Comparison of ENCODE assay signal across 11 cellular contexts in genomic region chr10:1054684-1055083, GRCh38. TPM values are rescaled to one million over a fixed set of nuclear protein-coding genes. Genes with fewer than 3 reads are reported as not detected.
DNase-seq lines count a peak whose midpoint lies in the region; FAIRE-seq and TF ChIP-seq lines count a peak whose summit lies in the region.
"Had no signal": no experiment of that assay in that cellular context is flagged by ENCODE, and none has a peak within 500 bp of the region (broad histone marks: within the 10 kb centered on the region; RNA-seq: fewer than 3 reads in every experiment).

No MANE protein-coding gene starts in this region.

- H3K4me3 ChIP-seq in GM23248 (peak overlapping the region; percentile 83), OCI-LY7 (ENCODE audit: low read depth, low read length, poor library complexity, severe bottlenecking) (peak overlapping the region; percentile 80), epithelial cell of esophagus (ENCODE audit: low read length) (peak overlapping the region; percentile 17), rectal smooth muscle tissue (ENCODE audit: low read length) (peak overlapping the region; percentile 2), Peyer's patch (peak overlapping the region in 2 of 4 donors; percentile 86 to 100)

- H4K20me1 ChIP-seq in GM23248 (ENCODE audit: insufficient read depth), result peaks cover 5% of the 10 kb centered on the region
- H4K20me1 ChIP-seq in OCI-LY7 (ENCODE audit: insufficient read depth, low read length), result peaks cover 42% of the 10 kb centered on the region

- H3K4me1 ChIP-seq in GM23248 (ENCODE audit: insufficient read depth), result peaks cover 41% of the 10 kb centered on the region
- H3K4me1 ChIP-seq in OCI-LY7 (ENCODE audit: insufficient read depth, low read length, poor library complexity, severe bottlenecking), result peaks cover 47% of the 10 kb centered on the region
- H3K4me1 ChIP-seq in rectal smooth muscle tissue (ENCODE audit: control insufficient read depth, insufficient read depth, low read length), result peaks cover 22% of the 10 kb centered on the region
- H3K4me1 ChIP-seq in Peyer's patch, result peaks cover 0 to 33% (median 8%) of the 10 kb centered on the region in 4 donors

- TF ChIP-seq POLR2A in Peyer's patch (IDR thresholded peaks at IDR 0.05), result no peak
- TF ChIP-seq POLR2A in H54 (IDR thresholded peaks at IDR 0.05; ENCODE audit: low read depth, low read length), result no peak
- no peak for TF ChIP-seq POLR2A in GM12892 (IDR thresholded peaks at IDR 0.05; ENCODE audit: low read depth, low read length)

- 18% methylated on average over 6 of the region's 6 CpGs for WGBS in GM23248 (ENCODE audit: low coverage in 1 of 2, low lambda C conversion rate in 2 of 2, missing lambda C conversion rate in 2 of 2), 2 experiments

- H3K79me2 ChIP-seq in GM23248 (ENCODE audit: insufficient read depth) (peaks cover 94% of the 10 kb centered on the region), OCI-LY7 (ENCODE audit: insufficient read depth, low read depth, low read length) (peaks cover 93% of the 10 kb centered on the region)

- in situ Hi-C loops in GM23248 (cut with MboI), result no loop called here

- intact Hi-C loops in OCI-LY7 (cut with micrococcal nuclease; ENCODE audit: unreplicated experiment), result no loop called here

- FAIRE-seq in H54 (lab: Jason Lieb, UNC), result no peak
- no peak for FAIRE-seq in GM12892 (lab: Jason Lieb, UNC)
- FAIRE-seq: GM19239 had no signal

- CTCF ChIA-PET in OCI-LY7 (lab: Charles Lee; ENCODE audit: unreplicated experiment), result no interaction called here

- BruUV-seq in OCI-LY7 (replicated peaks; lab: Mats Ljungman, UMichigan), result no TSS peak

- H2AFZ ChIP-seq in GM23248 (no peak overlapping the region), OCI-LY7 (ENCODE audit: low read length) (no peak overlapping the region)

- H3F3A ChIP-seq in GM23248 (ENCODE audit: insufficient read depth), result peaks cover 19% of the 10 kb centered on the region

- H3K9me2 ChIP-seq in GM23248 (ENCODE audit: insufficient read depth) (no peaks in the 10 kb centered on the region), OCI-LY7 (ENCODE audit: insufficient read depth, low read length) (no peaks in the 10 kb centered on the region)

- H3K4me2 ChIP-seq in GM23248 (ENCODE audit: unreplicated experiment), result peak overlapping the region; percentile 93
- peak overlapping the region; percentile 86 for H3K4me2 ChIP-seq in OCI-LY7 (ENCODE audit: low read length)

- no peaks in the 10 kb centered on the region for H3K9me3 ChIP-seq in GM23248 (ENCODE audit: low read depth)
- H3K9me3 ChIP-seq in OCI-LY7 (ENCODE audit: low read length), result no peaks in the 10 kb centered on the region
- H3K9me3 ChIP-seq in Peyer's patch, result no peaks in the 10 kb centered on the region

- H3K36me3 ChIP-seq in GM23248 (ENCODE audit: low read depth), result 0 out of 2 replicates have a peak, but pooled peaks cover 9% of the 10 kb centered on the region
- peaks cover 57% of the 10 kb centered on the region for H3K36me3 ChIP-seq in OCI-LY7 (ENCODE audit: insufficient read depth, low read length)
- H3K36me3 ChIP-seq in rectal smooth muscle tissue (ENCODE audit: control insufficient read depth, insufficient read depth, low read length), result peaks cover 5% of the 10 kb centered on the region
- peaks cover 0 to 24% (median 0%) of the 10 kb centered on the region in 3 donors for H3K36me3 ChIP-seq in Peyer's patch

- POLR2A ChIA-PET in OCI-LY7 (lab: Charles Lee), result interaction anchor here (2.5 kb wide), 1 partner anchor 11 kb away, joined by 12 read pairs; no protein-coding TSS in a partner anchor

- TF ChIP-seq CTCF in OCI-LY7 (conservative IDR thresholded peaks at IDR 0.05; ENCODE audit: low read length) (no peak), epithelial cell of esophagus (IDR thresholded peaks at IDR 0.05; ENCODE audit: insufficient read depth, low read depth, low read length, missing control alignments) (no peak), Peyer's patch (IDR thresholded peaks at IDR 0.05) (no peak)

- DNase-seq in GM23248 (peak; percentile 61), OCI-LY7 (ENCODE audit: low spot score) (no peak), epithelial cell of esophagus (ENCODE audit: low read depth) (peak; percentile 96), Peyer's patch (no peak), H54 (ENCODE audit: insufficient read length, low spot score) (no peak), GM12892 (ENCODE audit: insufficient read length) (no peak)
- DNase-seq: caudate nucleus, nucleus accumbens had no signal

- H3K9ac ChIP-seq in GM23248 (peak overlapping the region; percentile 96), rectal smooth muscle tissue (ENCODE audit: low read length) (no peak overlapping the region)

- H3K27me3 ChIP-seq in GM23248 (replicated peaks; ENCODE audit: insufficient read depth) (no peaks in the 10 kb centered on the region), rectal smooth muscle tissue (ENCODE audit: control insufficient read depth, insufficient read depth, low read length) (no peaks in the 10 kb centered on the region), Peyer's patch (no peaks in the 10 kb centered on the region)

- peak overlapping the region; percentile 97 for H3K27ac ChIP-seq in GM23248
- H3K27ac ChIP-seq in OCI-LY7 (ENCODE audit: low read depth, low read length, poor library complexity, severe bottlenecking), result no peak overlapping the region
- H3K27ac ChIP-seq in rectal smooth muscle tissue (ENCODE audit: low read depth, low read length), result no peak overlapping the region
- H3K27ac ChIP-seq in Peyer's patch, result no peak overlapping the region

RNA-seq across cellular contexts. Expression of gene WDR37, which starts 1.5 kb away (rescaled TPM):
- 12.8 and 16.5 TPM in 2 replicates for total RNA-seq in GM23248 (2014; rRNA removed; shearing (Covaris generic))
- polyA plus RNA-seq in GM23248 (2016; fragmentation: Nextera tagmentation; extraction: Ambion mirVana), result 11.5 and 13.7 TPM in 2 replicates
- 8.5 and 9.7 TPM in 2 replicates for total RNA-seq in OCI-LY7 (2014; rRNA removed; shearing (Covaris generic))
- 18.9 and 19.9 TPM in 2 replicates for total RNA-seq in OCI-LY7 (2022)
- total RNA-seq in Peyer's patch, result 10 to 100 TPM; 16.8 to 28.8 (median 22.3) TPM
- 7.0 TPM for polyA plus RNA-seq in GM12892 (2012; ENCODE audit: missing spikeins)

RNA-seq across cellular contexts. Expression of gene IDI1, which starts 5.8 kb away (rescaled TPM):
- 33.7 and 41.9 TPM in 2 replicates for total RNA-seq in GM23248 (2014; rRNA removed; shearing (Covaris generic))
- polyA plus RNA-seq in GM23248 (2016; fragmentation: Nextera tagmentation; extraction: Ambion mirVana), result 41.6 and 42.9 TPM in 2 replicates
- total RNA-seq in OCI-LY7 (2014; rRNA removed; shearing (Covaris generic)), result 98.2 and 112 TPM in 2 replicates
- total RNA-seq in OCI-LY7 (2022) (105 and 106 TPM in 2 replicates), Peyer's patch (10 to 100 TPM; 52.0 to 71.0 (median 60.5) TPM)
- polyA plus RNA-seq in GM12892 (2012; ENCODE audit: missing spikeins), result 133 TPM

RNA-seq across cellular contexts. Expression of gene IDI2, which starts 29.0 kb away (rescaled TPM):
- total RNA-seq in GM23248 (2014; rRNA removed; shearing (Covaris generic)), result not detected in 2 replicates
- polyA plus RNA-seq in GM23248 (2016; fragmentation: Nextera tagmentation; extraction: Ambion mirVana), result not detected in 2 replicates
- not detected in 2 replicates for total RNA-seq in OCI-LY7 (2014; rRNA removed; shearing (Covaris generic))
- not detected in 2 replicates for total RNA-seq in OCI-LY7 (2022)
- total RNA-seq in Peyer's patch, result not detected
- polyA plus RNA-seq in GM12892 (2012; ENCODE audit: missing spikeins), result not detected
- total RNA-seq: HT1080 had no signal

Comparison
In these comparisons a context has a peak if more than half of its experiments do, and no peak if none do; other contexts are left out.
1. DNase-seq: peak in GM23248 (single experiment) and epithelial cell of esophagus (single experiment); none in OCI-LY7 (single experiment), Peyer's patch (0 of 3), H54 (single experiment) and GM12892 (single experiment).